Comparison of ENCODE assay signal across 24 cellular contexts in the genomic region with DNA sequence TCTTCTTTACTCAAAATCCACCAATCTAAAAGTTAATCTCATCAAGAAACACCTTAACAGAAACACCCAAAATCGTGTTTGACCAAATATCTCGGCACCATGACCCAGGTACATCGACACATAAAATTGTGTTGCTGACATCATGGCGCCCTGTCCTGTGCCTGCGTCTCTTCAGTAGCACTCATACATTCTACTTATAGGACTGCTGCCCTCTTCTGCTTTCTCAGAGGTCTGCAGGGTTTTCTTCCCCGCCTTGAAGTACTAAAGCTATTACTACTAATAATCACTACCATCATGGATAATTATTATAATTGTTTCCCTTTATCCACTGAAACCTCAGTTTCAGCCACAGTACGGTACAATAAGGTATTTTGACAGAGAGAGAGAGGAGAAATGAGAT.
DNase-seq lines count a peak whose midpoint lies in the region; TF ChIP-seq lines count a peak whose summit lies in the region.
"Had no signal": no experiment of that assay in that cellular context is flagged by ENCODE, and none has a peak within 500 bp of the region (broad histone marks: within the 10 kb centered on the region; RNA-seq: fewer than 3 reads in every experiment).

No MANE protein-coding gene starts in this region.

- H3K27ac ChIP-seq in C4-2B: no peak overlapping the region
- no peak overlapping the region for H3K27ac ChIP-seq in H9 (ENCODE audit: insufficient read length, low read depth, low read length)
- H3K27ac ChIP-seq: GM23248, hepatocyte, PC-9, prostate gland had no signal

- H3K4me2 ChIP-seq in H9 (ENCODE audit: insufficient read depth, insufficient read length, low read length): no peak overlapping the region
- H3K4me2 ChIP-seq: hepatocyte, PC-9 had no signal

- no peak overlapping the region for H2BK20ac ChIP-seq in H9 (ENCODE audit: low read depth, low read length, poor library complexity, severe bottlenecking)

- no peak overlapping the region for H2AK5ac ChIP-seq in H9 (ENCODE audit: insufficient read length, low read length)

- H4K8ac ChIP-seq in H9 (replicated peaks; ENCODE audit: insufficient read length, low read depth, low read length): no peak overlapping the region

- no peak overlapping the region for H4K5ac ChIP-seq in H9 (ENCODE audit: insufficient read length, low read depth, low read length)

- no peak overlapping the region for H2BK120ac ChIP-seq in H9 (ENCODE audit: low read depth, low read length, poor library complexity, severe bottlenecking)

- H3K4me3 Mint-ChIP-seq in H9: no peak overlapping the region
- H3K4me3 Mint-ChIP-seq: activated CD4-positive, alpha-beta memory T cell treated with anti-CD3 and anti-CD28 coated beads for 36 hours; CD8-positive, alpha-beta T cell; stimulated activated effector memory CD8-positive, alpha-beta T cell treated with anti-CD3 and anti-CD28 coated beads, Interleukin-12 subunit alpha, Interleukin-12 subunit beta, amount 100 ng/mL, for 72 hours had no signal

- H3T11ph ChIP-seq in H9 (ENCODE audit: low read length): no peak overlapping the region

- no peak overlapping the region for H3K18ac ChIP-seq in H9 (ENCODE audit: insufficient read length, low read depth, low read length)

- peak; percentile 16; the same call in 1 of the 2 replicates for TF ChIP-seq CTCF in C4-2B (conservative IDR thresholded peaks at IDR 0.05)
- peak; percentile 58 for TF ChIP-seq CTCF in H9 (conservative IDR thresholded peaks at IDR 0.05)
- peak; percentile 17 for TF ChIP-seq CTCF in epithelial cell of esophagus (IDR thresholded peaks at IDR 0.05; ENCODE audit: insufficient read depth, low read depth, low read length, missing control alignments)

- no peak overlapping the region for H2BK15ac ChIP-seq in H9 (ENCODE audit: low read depth, low read length)

- no peaks in the 10 kb centered on the region for H3K4me1 Mint-ChIP-seq in H9
- H3K4me1 Mint-ChIP-seq: stimulated activated effector memory CD8-positive, alpha-beta T cell treated with anti-CD3 and anti-CD28 coated beads, Interleukin-12 subunit alpha, Interleukin-12 subunit beta, amount 100 ng/mL, for 72 hours had no signal

- WGBS in H9 (ENCODE audit: extremely low coverage, insufficient read length, low lambda C conversion rate): no CpG with 5 or more reads among the region's 7 CpGs

- no peak overlapping the region for H2BK5ac ChIP-seq in H9 (ENCODE audit: insufficient read length, low read length)

- DNase-seq in H9 (peak; percentile 32), OCI-M1 (lab: John Stamatoyannopoulos, UW) (peak; percentile 43), epithelial cell of esophagus (ENCODE audit: low read depth) (peak; percentile 8), NCI-H345 treated with DMSO at 0.1 percent for 48 hours (lab: John Stamatoyannopoulos, UW; ENCODE audit: unreplicated experiment) (no peak), A172 (ENCODE audit: low spot score) (no peak), GDM1 (lab: John Stamatoyannopoulos, UW) (no peak)
- DNase-seq: activated CD4-positive, alpha-beta memory T cell treated with anti-CD3 and anti-CD28 coated beads for 36 hours; activated effector memory CD4-positive, alpha-beta T cell treated with Interleukin-2 at 50 U/mL for 16 hours; CD8-positive, alpha-beta T cell; DMS153; effector CD4-positive, alpha-beta T cell; foreskin melanocyte; GM23248; MM.1S; mucosa of descending colon; NCI-H146; NCI-H526; PC-9; stimulated activated CD4-positive, alpha-beta T cell treated with anti-CD3 and anti-CD28 coated beads, Interleukin-1b, Interleukin-23, amount 100 ng/mL, for 48 hours; T-helper 2 cell had no signal

- no peak overlapping the region for H4K91ac ChIP-seq in H9 (ENCODE audit: insufficient read length, low read depth, low read length)

- H3K4me1 ChIP-seq in H9 (ENCODE audit: insufficient read depth, low read length): no peaks in the 10 kb centered on the region
- H3K4me1 ChIP-seq: prostate gland had no signal

- no peaks in the 10 kb centered on the region for H3K79me1 ChIP-seq in H9 (ENCODE audit: insufficient read depth, low read depth, low read length, poor library complexity, severe bottlenecking)

- no peaks in the 10 kb centered on the region for H3K79me2 ChIP-seq in H9 (ENCODE audit: insufficient read depth, low read length)
- H3K79me2 ChIP-seq: hepatocyte had no signal

- no peaks in the 10 kb centered on the region for H3K27me3 ChIP-seq in H9 (ENCODE audit: insufficient read depth, low read length)
- H3K27me3 ChIP-seq: hepatocyte had no signal

- H3K23ac ChIP-seq in H9 (ENCODE audit: insufficient read length, low read depth, low read length): no peak overlapping the region

- H3K27ac Mint-ChIP-seq in H9: no peak overlapping the region
- H3K27ac Mint-ChIP-seq: activated CD4-positive, alpha-beta memory T cell treated with anti-CD3 and anti-CD28 coated beads for 36 hours; CD8-positive, alpha-beta T cell; stimulated activated effector memory CD8-positive, alpha-beta T cell treated with anti-CD3 and anti-CD28 coated beads, Interleukin-12 subunit alpha, Interleukin-12 subunit beta, amount 100 ng/mL, for 72 hours had no signal

- H2AFZ ChIP-seq in H9 (ENCODE audit: low read length): no peak overlapping the region
- H2AFZ ChIP-seq: GM23248, hepatocyte, PC-9 had no signal

- H3K56ac ChIP-seq in H9 (ENCODE audit: insufficient read length, low read depth, low read length): no peak overlapping the region

- no peak overlapping the region for H3K4me3 ChIP-seq in epithelial cell of esophagus (ENCODE audit: low read length)
- H3K4me3 ChIP-seq: GM23248, hepatocyte, mucosa of descending colon, PC-9, prostate gland had no signal

- H3K27me3 Mint-ChIP-seq in H9 (ENCODE audit: low read depth): no peaks in the 10 kb centered on the region
- H3K27me3 Mint-ChIP-seq: activated CD4-positive, alpha-beta memory T cell treated with anti-CD3 and anti-CD28 coated beads for 36 hours had no signal

- H3K9me3 ChIP-seq in H9 (ENCODE audit: control insufficient read depth, low read depth, low read length): no peaks in the 10 kb centered on the region
- H3K9me3 ChIP-seq: mucosa of descending colon, prostate gland had no signal

- no peak overlapping the region for H3K9ac ChIP-seq in H9 (ENCODE audit: extremely low read depth, insufficient read length, low read length)
- H3K9ac ChIP-seq: GM23248 had no signal

- no peak overlapping the region for H3K4ac ChIP-seq in H9 (ENCODE audit: low read depth, low read length)

- H3K36me3 Mint-ChIP-seq in H9 (ENCODE audit: insufficient read depth in 1 of 3, low read depth in 3 of 3): no peaks in the 10 kb centered on the region
- H3K36me3 Mint-ChIP-seq: activated CD4-positive, alpha-beta memory T cell treated with anti-CD3 and anti-CD28 coated beads for 36 hours; CD8-positive, alpha-beta T cell; stimulated activated effector memory CD8-positive, alpha-beta T cell treated with anti-CD3 and anti-CD28 coated beads, Interleukin-12 subunit alpha, Interleukin-12 subunit beta, amount 100 ng/mL, for 72 hours had no signal

- no peaks in the 10 kb centered on the region for H3K23me2 ChIP-seq in H9 (ENCODE audit: insufficient read length, low read depth, low read length, poor library complexity, severe bottlenecking)

- H2BK12ac ChIP-seq in H9 (ENCODE audit: insufficient read length, low read depth, low read length): no peak overlapping the region

- no peaks in the 10 kb centered on the region for H4K20me1 ChIP-seq in H9 (ENCODE audit: control insufficient read depth, insufficient read depth, insufficient read length)

- H3K14ac ChIP-seq in H9 (ENCODE audit: insufficient read depth, low read length): no peak overlapping the region

- no peaks in the 10 kb centered on the region for H3K9me3 Mint-ChIP-seq in H9
- H3K9me3 Mint-ChIP-seq: CD8-positive, alpha-beta T cell had no signal

Comparison
In these comparisons a context has a peak if more than half of its experiments do, and no peak if none do; other contexts are left out.
1. DNase-seq: peak in H9 (single experiment), OCI-M1 (single experiment) and epithelial cell of esophagus (single experiment); none in NCI-H345 treated with DMSO at 0.1 percent for 48 hours (single experiment), A172 (single experiment) and GDM1 (single experiment).
2. Peak in every context shown above with its lines, with median percentiles within 50 percentile points of each other: CTCF ChIP-seq.